In the genomic region with DNA sequence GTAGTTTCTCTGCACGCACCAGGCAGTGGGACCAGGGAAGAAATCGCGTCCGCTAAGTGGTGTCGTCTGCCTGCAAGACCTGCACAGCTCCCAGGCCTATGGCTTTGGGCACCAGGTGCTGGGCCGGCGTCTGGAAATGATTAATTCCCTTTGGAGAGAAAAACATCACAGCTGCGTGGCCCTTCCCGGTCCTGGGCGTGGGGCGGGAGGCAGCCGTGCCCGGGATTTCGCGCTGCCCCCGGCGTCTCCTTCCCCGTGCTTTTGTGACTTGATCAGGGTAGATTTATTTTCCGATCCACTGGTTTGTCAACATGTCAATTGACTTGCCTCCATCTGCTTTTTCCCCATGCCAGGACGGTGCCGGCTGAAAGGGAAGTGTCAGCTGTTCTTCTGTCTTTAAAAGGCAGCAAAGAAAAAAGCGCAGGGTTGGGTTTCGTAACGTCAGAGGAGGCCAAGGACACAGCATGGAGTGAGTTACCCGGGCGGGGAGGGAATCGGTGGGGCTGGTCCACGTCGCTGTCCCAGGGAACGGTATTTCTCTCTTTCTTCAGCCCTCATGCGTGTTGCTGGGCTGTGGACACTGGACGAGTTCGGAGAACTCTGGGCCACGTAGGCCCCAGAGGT, we compare ENCODE assay signal across 10 cellular contexts.
DNase-seq lines count a peak whose midpoint lies in the region; ATAC-seq, FAIRE-seq and TF ChIP-seq lines count a peak whose summit lies in the region.
"Had no signal": no experiment of that assay in that cellular context is flagged by ENCODE, and none has a peak within 500 bp of the region (broad histone marks: within the 10 kb centered on the region; RNA-seq: fewer than 3 reads in every experiment).

No MANE protein-coding gene starts in this region.

- no peaks in the 10 kb centered on the region for H3K36me3 ChIP-seq in esophagus squamous epithelium
- no peaks in the 10 kb centered on the region for H3K36me3 ChIP-seq in pancreas

- peak; percentile 27 for DNase-seq in GM20000 (ENCODE audit: low spot score)
- DNase-seq in NOMO-1 treated with DMSO at 0.1 percent for 48 hours (lab: John Stamatoyannopoulos, UW; ENCODE audit: unreplicated experiment) = peak; percentile 84
- no peak for DNase-seq in esophagus squamous epithelium (lab: John Stamatoyannopoulos, UW)
- peak in 2 of 6 donors; percentile 27 to 48 for DNase-seq in pancreas
- no peak for DNase-seq in GM10248 (ENCODE audit: extremely low spot score)
- no peak for DNase-seq in activated T-cell treated with anti-CD3 and anti-CD28 coated beads, Interleukin-2, amount 50 U/mL, for 72 hours
- no peak for DNase-seq in HuH-7 (ENCODE audit: low spot score)

- POLR2A ChIA-PET in GM10248 (lab: Yijun Ruan, JAX) = no interaction called here

- H3K27me3 ChIP-seq in esophagus squamous epithelium (peaks cover 0 to 38% (median 0%) of the 10 kb centered on the region in 4 donors), pancreas (no peaks in the 10 kb centered on the region)

- ATAC-seq in pancreas (peak; percentile 68 to 84 (median 78)), HG02973 (IDR thresholded peaks at IDR 0.05; ENCODE audit: unreplicated experiment) (no peak)
- ATAC-seq in activated T-cell treated with anti-CD3 and anti-CD28 coated beads, Interleukin-2, amount 50 U/mL, for 72 hours (replicated peaks in 1 of 2) = no peak

- peak overlapping the region; percentile 19 to 59 (median 43) for H3K27ac ChIP-seq in esophagus squamous epithelium
- no peak overlapping the region for H3K27ac ChIP-seq in pancreas

- H3K4me1 ChIP-seq in esophagus squamous epithelium (peaks cover 3 to 21% (median 7%) of the 10 kb centered on the region in 3 donors), pancreas (no peaks in the 10 kb centered on the region)

- no peaks in the 10 kb centered on the region for H3K27me3 Mint-ChIP-seq in activated T-cell treated with anti-CD3 and anti-CD28 coated beads, Interleukin-2, amount 50 U/mL, for 72 hours (ENCODE audit: low read depth)
- H3K27me3 Mint-ChIP-seq: central memory CD8-positive, alpha-beta T cell had no signal

- H3K36me3 Mint-ChIP-seq in activated T-cell treated with anti-CD3 and anti-CD28 coated beads, Interleukin-2, amount 50 U/mL, for 72 hours (ENCODE audit: insufficient read depth in 2 of 2) = peaks cover 0 to 2% of the 10 kb centered on the region in 2 donors

- TF ChIP-seq POLR2A in esophagus squamous epithelium (IDR thresholded peaks at IDR 0.05) = no peak

- no peak overlapping the region for H3K4me3 Mint-ChIP-seq in activated T-cell treated with anti-CD3 and anti-CD28 coated beads, Interleukin-2, amount 50 U/mL, for 72 hours
- H3K4me3 Mint-ChIP-seq: activated CD8-positive, alpha-beta T cell treated with anti-CD3 and anti-CD28 coated beads, Interleukin-2, amount 10 ng/mL, durations not matched to agents 7 days and 5 days; central memory CD8-positive, alpha-beta T cell had no signal

- H3K27ac Mint-ChIP-seq in activated T-cell treated with anti-CD3 and anti-CD28 coated beads, Interleukin-2, amount 50 U/mL, for 72 hours = no peak overlapping the region
- H3K27ac Mint-ChIP-seq: activated CD8-positive, alpha-beta T cell treated with anti-CD3 and anti-CD28 coated beads, Interleukin-2, amount 10 ng/mL, durations not matched to agents 7 days and 5 days had no signal

- WGBS in esophagus squamous epithelium, 2 donors = 23 to 42% methylated on average over 17 of the region's 34 CpGs
- 41 to 42% methylated on average over 33 to 34 of the region's 34 CpGs for WGBS in pancreas, 2 donors

- TF ChIP-seq CTCF in GM20000 (IDR thresholded peaks at IDR 0.05; ENCODE audit: extremely low read depth, missing control alignments) (no peak), esophagus squamous epithelium (IDR thresholded peaks at IDR 0.05) (no peak), pancreas (IDR thresholded peaks at IDR 0.05) (no peak), GM10248 (IDR thresholded peaks at IDR 0.05; ENCODE audit: control extremely low read depth, extremely low read depth, low read depth, missing control alignments) (no peak)

- H3K9me3 Mint-ChIP-seq in activated T-cell treated with anti-CD3 and anti-CD28 coated beads, Interleukin-2, amount 50 U/mL, for 72 hours = peaks cover 4% of the 10 kb centered on the region in 2 donors

- H3K4me3 ChIP-seq in esophagus squamous epithelium = peak overlapping the region in 3 of 4 donors; percentile 4 to 23 (median 4)
- H3K4me3 ChIP-seq in pancreas = no peak overlapping the region

- CTCF ChIA-PET in GM10248 (lab: Yijun Ruan, JAX) = interaction anchor here (1.7 to 3.7 kb wide), 2 partner anchors 185 to 243 kb away, joined by 3 to 21 read pairs; no protein-coding TSS in a partner anchor

- no peaks in the 10 kb centered on the region for H3K4me1 Mint-ChIP-seq in activated T-cell treated with anti-CD3 and anti-CD28 coated beads, Interleukin-2, amount 50 U/mL, for 72 hours (ENCODE audit: low read depth)
- H3K4me1 Mint-ChIP-seq: central memory CD8-positive, alpha-beta T cell had no signal

- FAIRE-seq in pancreas (lab: Jason Lieb, UNC) = no peak

- H3K9me3 ChIP-seq in esophagus squamous epithelium (peaks cover 0 to under 1% (median 0%) of the 10 kb centered on the region in 3 donors), pancreas (no peaks in the 10 kb centered on the region)

- intact Hi-C loops in esophagus squamous epithelium (cut with DNase I) (loop anchor here (5.0 kb wide), 1 partner anchor 243 kb away; no protein-coding TSS in a partner anchor), pancreas (cut with DNase I) (loop anchor here in 2 of 3 donors (5.0 to 10.0 kb wide), 3 partner anchors 210 to 243 kb away; no protein-coding TSS in a partner anchor)

Comparison
In these comparisons a context has a peak if more than half of its experiments do, and no peak if none do; other contexts are left out.
1. DNase-seq: peak in GM20000 (single experiment) and NOMO-1 treated with DMSO at 0.1 percent for 48 hours (single experiment); none in esophagus squamous epithelium (single experiment), GM10248 (single experiment), activated T-cell treated with anti-CD3 and anti-CD28 coated beads, Interleukin-2, amount 50 U/mL, for 72 hours (0 of 2) and HuH-7 (single experiment).
2. H3K27ac ChIP-seq: peak in esophagus squamous epithelium (4 of 4); none in pancreas (0 of 4).
3. H3K4me3 ChIP-seq: peak in esophagus squamous epithelium (3 of 4); none in pancreas (0 of 4).
4. ATAC-seq: peak in pancreas (4 of 4); none in activated T-cell treated with anti-CD3 and anti-CD28 coated beads, Interleukin-2, amount 50 U/mL, for 72 hours (0 of 2) and HG02973 (single experiment).